Comparison of ENCODE assay signal across 1 cellular context in the genomic region with DNA sequence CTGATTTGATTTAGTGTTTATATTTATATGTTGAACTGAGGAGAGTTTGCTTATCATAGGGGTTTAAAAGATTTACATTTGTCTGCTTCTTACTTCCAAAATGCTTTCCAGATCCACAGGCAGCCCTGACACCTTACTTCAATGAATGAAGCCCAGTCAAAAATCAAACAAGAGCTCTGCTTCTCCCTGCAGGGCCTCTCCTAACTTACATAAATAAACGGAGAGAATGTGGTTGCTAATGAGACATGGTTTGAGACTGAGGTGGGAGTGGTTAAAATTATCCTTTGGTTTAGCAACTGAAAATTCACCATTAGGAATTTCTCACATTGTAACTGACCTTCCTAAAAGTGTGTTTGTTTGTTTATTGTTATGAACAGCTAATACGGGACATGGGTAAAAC.
TF ChIP-seq lines count a peak whose summit lies in the region.

No MANE protein-coding gene starts in this region.

TF ChIP-seq in GM23338, 12 proteins besides CTCF, POLR2A, EP300 and RAD21 (continued from another document):
- TF ChIP-seq, protein P1, sequence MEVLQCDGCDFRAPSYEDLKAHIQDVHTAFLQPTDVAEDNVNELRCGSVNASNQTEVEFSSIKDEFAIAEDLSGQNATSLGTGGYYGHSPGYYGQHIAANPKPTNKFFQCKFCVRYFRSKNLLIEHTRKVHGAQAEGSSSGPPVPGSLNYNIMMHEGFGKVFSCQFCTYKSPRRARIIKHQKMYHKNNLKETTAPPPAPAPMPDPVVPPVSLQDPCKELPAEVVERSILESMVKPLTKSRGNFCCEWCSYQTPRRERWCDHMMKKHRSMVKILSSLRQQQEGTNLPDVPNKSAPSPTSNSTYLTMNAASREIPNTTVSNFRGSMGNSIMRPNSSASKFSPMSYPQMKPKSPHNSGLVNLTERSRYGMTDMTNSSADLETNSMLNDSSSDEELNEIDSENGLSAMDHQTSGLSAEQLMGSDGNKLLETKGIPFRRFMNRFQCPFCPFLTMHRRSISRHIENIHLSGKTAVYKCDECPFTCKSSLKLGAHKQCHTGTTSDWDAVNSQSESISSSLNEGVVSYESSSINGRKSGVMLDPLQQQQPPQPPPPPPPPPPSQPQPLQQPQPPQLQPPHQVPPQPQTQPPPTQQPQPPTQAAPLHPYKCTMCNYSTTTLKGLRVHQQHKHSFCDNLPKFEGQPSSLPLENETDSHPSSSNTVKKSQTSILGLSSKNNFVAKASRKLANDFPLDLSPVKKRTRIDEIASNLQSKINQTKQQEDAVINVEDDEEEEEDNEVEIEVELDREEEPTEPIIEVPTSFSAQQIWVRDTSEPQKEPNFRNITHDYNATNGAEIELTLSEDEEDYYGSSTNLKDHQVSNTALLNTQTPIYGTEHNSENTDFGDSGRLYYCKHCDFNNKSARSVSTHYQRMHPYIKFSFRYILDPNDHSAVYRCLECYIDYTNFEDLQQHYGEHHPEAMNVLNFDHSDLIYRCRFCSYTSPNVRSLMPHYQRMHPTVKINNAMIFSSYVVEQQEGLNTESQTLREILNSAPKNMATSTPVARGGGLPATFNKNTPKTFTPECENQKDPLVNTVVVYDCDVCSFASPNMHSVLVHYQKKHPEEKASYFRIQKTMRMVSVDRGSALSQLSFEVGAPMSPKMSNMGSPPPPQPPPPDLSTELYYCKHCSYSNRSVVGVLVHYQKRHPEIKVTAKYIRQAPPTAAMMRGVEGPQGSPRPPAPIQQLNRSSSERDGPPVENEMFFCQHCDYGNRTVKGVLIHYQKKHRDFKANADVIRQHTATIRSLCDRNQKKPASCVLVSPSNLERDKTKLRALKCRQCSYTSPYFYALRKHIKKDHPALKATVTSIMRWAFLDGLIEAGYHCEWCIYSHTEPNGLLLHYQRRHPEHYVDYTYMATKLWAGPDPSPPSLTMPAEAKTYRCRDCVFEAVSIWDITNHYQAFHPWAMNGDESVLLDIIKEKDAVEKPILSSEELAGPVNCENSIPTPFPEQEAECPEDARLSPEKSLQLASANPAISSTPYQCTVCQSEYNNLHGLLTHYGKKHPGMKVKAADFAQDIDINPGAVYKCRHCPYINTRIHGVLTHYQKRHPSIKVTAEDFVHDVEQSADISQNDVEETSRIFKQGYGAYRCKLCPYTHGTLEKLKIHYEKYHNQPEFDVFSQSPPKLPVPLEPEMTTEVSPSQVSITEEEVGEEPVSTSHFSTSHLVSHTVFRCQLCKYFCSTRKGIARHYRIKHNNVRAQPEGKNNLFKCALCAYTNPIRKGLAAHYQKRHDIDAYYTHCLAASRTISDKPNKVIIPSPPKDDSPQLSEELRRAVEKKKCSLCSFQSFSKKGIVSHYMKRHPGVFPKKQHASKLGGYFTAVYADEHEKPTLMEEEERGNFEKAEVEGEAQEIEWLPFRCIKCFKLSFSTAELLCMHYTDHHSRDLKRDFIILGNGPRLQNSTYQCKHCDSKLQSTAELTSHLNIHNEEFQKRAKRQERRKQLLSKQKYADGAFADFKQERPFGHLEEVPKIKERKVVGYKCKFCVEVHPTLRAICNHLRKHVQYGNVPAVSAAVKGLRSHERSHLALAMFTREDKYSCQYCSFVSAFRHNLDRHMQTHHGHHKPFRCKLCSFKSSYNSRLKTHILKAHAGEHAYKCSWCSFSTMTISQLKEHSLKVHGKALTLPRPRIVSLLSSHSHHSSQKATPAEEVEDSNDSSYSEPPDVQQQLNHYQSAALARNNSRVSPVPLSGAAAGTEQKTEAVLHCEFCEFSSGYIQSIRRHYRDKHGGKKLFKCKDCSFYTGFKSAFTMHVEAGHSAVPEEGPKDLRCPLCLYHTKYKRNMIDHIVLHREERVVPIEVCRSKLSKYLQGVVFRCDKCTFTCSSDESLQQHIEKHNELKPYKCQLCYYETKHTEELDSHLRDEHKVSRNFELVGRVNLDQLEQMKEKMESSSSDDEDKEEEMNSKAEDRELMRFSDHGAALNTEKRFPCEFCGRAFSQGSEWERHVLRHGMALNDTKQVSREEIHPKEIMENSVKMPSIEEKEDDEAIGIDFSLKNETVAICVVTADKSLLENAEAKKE (CRISPR knock-in tag; IDR thresholded peaks at IDR 0.05), result no peak
- no peak for TF ChIP-seq CREB1 (CRISPR knock-in tag; IDR thresholded peaks at IDR 0.05; ENCODE audit: low read depth)
- no peak for TF ChIP-seq STAT1 (IDR thresholded peaks at IDR 0.05; ENCODE audit: unreplicated experiment)
- no peak for TF ChIP-seq JUNB (IDR thresholded peaks at IDR 0.05; ENCODE audit: unreplicated experiment)
- TF ChIP-seq EZH2 (IDR thresholded peaks at IDR 0.05; ENCODE audit: low read depth, unreplicated experiment), result no peak
- TF ChIP-seq, protein P2, sequence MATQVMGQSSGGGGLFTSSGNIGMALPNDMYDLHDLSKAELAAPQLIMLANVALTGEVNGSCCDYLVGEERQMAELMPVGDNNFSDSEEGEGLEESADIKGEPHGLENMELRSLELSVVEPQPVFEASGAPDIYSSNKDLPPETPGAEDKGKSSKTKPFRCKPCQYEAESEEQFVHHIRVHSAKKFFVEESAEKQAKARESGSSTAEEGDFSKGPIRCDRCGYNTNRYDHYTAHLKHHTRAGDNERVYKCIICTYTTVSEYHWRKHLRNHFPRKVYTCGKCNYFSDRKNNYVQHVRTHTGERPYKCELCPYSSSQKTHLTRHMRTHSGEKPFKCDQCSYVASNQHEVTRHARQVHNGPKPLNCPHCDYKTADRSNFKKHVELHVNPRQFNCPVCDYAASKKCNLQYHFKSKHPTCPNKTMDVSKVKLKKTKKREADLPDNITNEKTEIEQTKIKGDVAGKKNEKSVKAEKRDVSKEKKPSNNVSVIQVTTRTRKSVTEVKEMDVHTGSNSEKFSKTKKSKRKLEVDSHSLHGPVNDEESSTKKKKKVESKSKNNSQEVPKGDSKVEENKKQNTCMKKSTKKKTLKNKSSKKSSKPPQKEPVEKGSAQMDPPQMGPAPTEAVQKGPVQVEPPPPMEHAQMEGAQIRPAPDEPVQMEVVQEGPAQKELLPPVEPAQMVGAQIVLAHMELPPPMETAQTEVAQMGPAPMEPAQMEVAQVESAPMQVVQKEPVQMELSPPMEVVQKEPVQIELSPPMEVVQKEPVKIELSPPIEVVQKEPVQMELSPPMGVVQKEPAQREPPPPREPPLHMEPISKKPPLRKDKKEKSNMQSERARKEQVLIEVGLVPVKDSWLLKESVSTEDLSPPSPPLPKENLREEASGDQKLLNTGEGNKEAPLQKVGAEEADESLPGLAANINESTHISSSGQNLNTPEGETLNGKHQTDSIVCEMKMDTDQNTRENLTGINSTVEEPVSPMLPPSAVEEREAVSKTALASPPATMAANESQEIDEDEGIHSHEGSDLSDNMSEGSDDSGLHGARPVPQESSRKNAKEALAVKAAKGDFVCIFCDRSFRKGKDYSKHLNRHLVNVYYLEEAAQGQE (IDR thresholded peaks at IDR 0.05; ENCODE audit: unreplicated experiment), result no peak
- TF ChIP-seq, protein P3, sequence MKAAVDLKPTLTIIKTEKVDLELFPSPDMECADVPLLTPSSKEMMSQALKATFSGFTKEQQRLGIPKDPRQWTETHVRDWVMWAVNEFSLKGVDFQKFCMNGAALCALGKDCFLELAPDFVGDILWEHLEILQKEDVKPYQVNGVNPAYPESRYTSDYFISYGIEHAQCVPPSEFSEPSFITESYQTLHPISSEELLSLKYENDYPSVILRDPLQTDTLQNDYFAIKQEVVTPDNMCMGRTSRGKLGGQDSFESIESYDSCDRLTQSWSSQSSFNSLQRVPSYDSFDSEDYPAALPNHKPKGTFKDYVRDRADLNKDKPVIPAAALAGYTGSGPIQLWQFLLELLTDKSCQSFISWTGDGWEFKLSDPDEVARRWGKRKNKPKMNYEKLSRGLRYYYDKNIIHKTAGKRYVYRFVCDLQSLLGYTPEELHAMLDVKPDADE (IDR thresholded peaks at IDR 0.05), result no peak
- no peak for TF ChIP-seq ZNF331 (CRISPR knock-in tag; IDR thresholded peaks at IDR 0.05; ENCODE audit: low read depth)
- TF ChIP-seq EZH2phosphoT487 (IDR thresholded peaks at IDR 0.05; ENCODE audit: unreplicated experiment), result no peak
